11 cellular contexts compared by ENCODE assay signal in genomic region chr12:123143753-123144461, GRCh38. TPM values are rescaled to one million over a fixed set of nuclear protein-coding genes. Genes with fewer than 3 reads are reported as not detected.
A peak's percentile ranks its signal among the peaks of the same experiment; 100 is the strongest.
DNase-seq lines count a peak whose midpoint lies in the region; ATAC-seq and TF ChIP-seq lines count a peak whose summit lies in the region.
"Had no signal": no experiment of that assay in that cellular context is flagged by ENCODE, and none has a peak within 500 bp of the region (broad histone marks: within the 10 kb centered on the region; RNA-seq: fewer than 3 reads in every experiment).

No MANE protein-coding gene starts in this region.

- no peaks in the 10 kb centered on the region for H3K23me2 ChIP-seq in H9 (ENCODE audit: insufficient read length, low read depth, low read length, poor library complexity, severe bottlenecking)

- dilution Hi-C loops in IMR-90 (cut with HindIII; ENCODE audit: low sequenced_read_pairs, unreplicated experiment) = no loop called here

- H3K27ac ChIP-seq in IMR-90 (ENCODE audit: insufficient read depth, low read length) = no peak overlapping the region
- peak overlapping the region; percentile 26 for H3K27ac ChIP-seq in angular gyrus (ENCODE audit: low read depth, low read length)
- H3K27ac ChIP-seq in lower lobe of right lung = peak overlapping the region; percentile 78
- peak overlapping the region; percentile 65 for H3K27ac ChIP-seq in temporal lobe (ENCODE audit: low read depth, low read length)
- no peak overlapping the region for H3K27ac ChIP-seq in H9 (ENCODE audit: insufficient read length, low read depth, low read length)
- H3K27ac ChIP-seq: epithelial cell of prostate had no signal

- peaks cover 39 to 42% of the 10 kb centered on the region in 2 experiments for H3K4me1 Mint-ChIP-seq in H9
- H3K4me1 Mint-ChIP-seq: central memory CD8-positive, alpha-beta T cell had no signal

- TF ChIP-seq CTCF in IMR-90 (conservative IDR thresholded peaks at IDR 0.05; ENCODE audit: low read depth, low read length) = no peak
- no peak for TF ChIP-seq CTCF in lower lobe of right lung (IDR thresholded peaks at IDR 0.05)
- TF ChIP-seq CTCF in H9 (conservative IDR thresholded peaks at IDR 0.05) = no peak

- H4K8ac ChIP-seq in IMR-90 (ENCODE audit: low read depth in 2 of 2, low read length in 2 of 2) = no peak overlapping the region
- no peak overlapping the region for H4K8ac ChIP-seq in H9 (replicated peaks; ENCODE audit: insufficient read length, low read depth, low read length)

- WGBS in IMR-90 (ENCODE audit: extremely low coverage in 2 of 2, insufficient read length in 1 of 2), 2 experiments = no CpG with 5 or more reads among the region's 4 CpGs
- WGBS in H9 (ENCODE audit: extremely low coverage, insufficient read length, low lambda C conversion rate) = no CpG with 5 or more reads among the region's 4 CpGs

- H3K4me1 ChIP-seq in IMR-90 (ENCODE audit: control insufficient read depth, insufficient read depth, low read length) (peaks cover 33% of the 10 kb centered on the region), lower lobe of right lung (peaks cover 53% of the 10 kb centered on the region), H9 (ENCODE audit: insufficient read depth, low read length) (no peaks in the 10 kb centered on the region)

- no peaks in the 10 kb centered on the region for H3K79me2 ChIP-seq in H9 (ENCODE audit: insufficient read depth, low read length)

- peaks cover 0 to 3% of the 10 kb centered on the region in 2 experiments; a peak in 1 of 5 replicates for H3K9me3 Mint-ChIP-seq in H9
- H3K9me3 Mint-ChIP-seq: central memory CD8-positive, alpha-beta T cell had no signal

- H3K9me3 ChIP-seq in IMR-90 (ENCODE audit: control insufficient read depth, insufficient read depth, low read length) (no peaks in the 10 kb centered on the region), lower lobe of right lung (no peaks in the 10 kb centered on the region), H9 (ENCODE audit: control insufficient read depth, low read depth, low read length) (no peaks in the 10 kb centered on the region)

- no peak for TF ChIP-seq RAD21 in IMR-90 (IDR thresholded peaks at IDR 0.05; ENCODE audit: low read length)

- H3K36me3 Mint-ChIP-seq in H9 (ENCODE audit: insufficient read depth in 1 of 3, low read depth in 3 of 3) = peaks cover 0 to 2% (median 0%) of the 10 kb centered on the region in 3 experiments; a peak in 1 of 7 replicates

- no peak overlapping the region for H3K9ac ChIP-seq in IMR-90 (ENCODE audit: low read depth, low read length)
- H3K9ac ChIP-seq in H9 (ENCODE audit: extremely low read depth, insufficient read length, low read length) = no peak overlapping the region

- in situ Hi-C loops in IMR-90 (cut with MboI; ENCODE audit: low sequenced_read_pairs) = loop anchor here (10.0 kb wide), 1 partner anchor 159 kb away; the partner anchor contains the start of gene ARL6IP4

- POLR2A ChIA-PET in IMR-90 (lab: Charles Lee; ENCODE audit: unreplicated experiment) = interaction anchor here (0.6 kb wide), 1 partner anchor 89 kb away, joined by 3 read pairs; the partner anchor contains the start of gene MTRFR

- BruUV-seq in IMR-90 (replicated peaks; lab: Mats Ljungman, UMichigan) = no TSS peak

- H3K4ac ChIP-seq in IMR-90 (ENCODE audit: low read depth, low read length) (no peak overlapping the region), H9 (ENCODE audit: low read depth, low read length) (no peak overlapping the region)

- H3K27ac Mint-ChIP-seq in H9 = no peak overlapping the region

- H2BK5ac ChIP-seq in IMR-90 (ENCODE audit: low read depth, low read length, poor library complexity, severe bottlenecking) (no peak overlapping the region), H9 (ENCODE audit: insufficient read length, low read length) (no peak overlapping the region)

- H2BK15ac ChIP-seq in IMR-90 (ENCODE audit: low read depth, low read length) = no peak overlapping the region
- H2BK15ac ChIP-seq in H9 (ENCODE audit: low read depth, low read length) = no peak overlapping the region

- H3K79me1 ChIP-seq in IMR-90 (ENCODE audit: low read depth in 1 of 2, low read length in 2 of 2) (peaks cover 30 to 62% of the 10 kb centered on the region in 2 experiments), H9 (ENCODE audit: insufficient read depth, low read depth, low read length, poor library complexity, severe bottlenecking) (no peaks in the 10 kb centered on the region)

- ATAC-seq in IMR-90 (ENCODE audit: low read depth) (no peak), lower lobe of right lung (no peak)
- ATAC-seq: PC-3 had no signal

- peak overlapping the region; percentile 55; the same call in 1 of the 2 replicates for H2AK5ac ChIP-seq in IMR-90 (ENCODE audit: low read depth, low read length)
- no peak overlapping the region for H2AK5ac ChIP-seq in H9 (ENCODE audit: insufficient read length, low read length)

- H3K4me2 ChIP-seq in IMR-90 (ENCODE audit: low read depth, low read length) (no peak overlapping the region), H9 (ENCODE audit: insufficient read depth, insufficient read length, low read length) (no peak overlapping the region)

- intact Hi-C loops in IMR-90 (cut with micrococcal nuclease) (no loop called here), lower lobe of right lung (cut with DNase I) (no loop called here)

- peaks cover 24% of the 10 kb centered on the region for H3K27me3 Mint-ChIP-seq in H9 (ENCODE audit: low read depth)
- H3K27me3 Mint-ChIP-seq: central memory CD8-positive, alpha-beta T cell had no signal

- H4K5ac ChIP-seq in IMR-90 (ENCODE audit: low read depth, low read length) = no peak overlapping the region
- no peak overlapping the region for H4K5ac ChIP-seq in H9 (ENCODE audit: insufficient read length, low read depth, low read length)

- DNase-seq in IMR-90 = no peak
- DNase-seq in lower lobe of right lung = no peak
- DNase-seq in activated CD8-positive, alpha-beta memory T cell treated with anti-CD3 and anti-CD28 coated beads, Interleukin-2, amount 50 U/mL, for 48 hours = no peak
- DNase-seq in activated naive CD4-positive, alpha-beta T cell treated with anti-CD3 and anti-CD28 coated beads, Interleukin-2, amount 50 U/mL, for 16 hours = no peak
- no peak for DNase-seq in H9
- DNase-seq: activated CD4-positive, alpha-beta T cell treated with anti-CD3 and anti-CD28 coated beads, Interleukin-2, amount 50 U/mL, for 48 hours; PC-3 had no signal

- TF ChIP-seq POLR2A in IMR-90 (IDR thresholded peaks at IDR 0.05; ENCODE audit: low read depth, low read length) = no peak

- H3K18ac ChIP-seq in IMR-90 (ENCODE audit: low read depth, low read length) (no peak overlapping the region), H9 (ENCODE audit: insufficient read length, low read depth, low read length) (no peak overlapping the region)

- H3K27me3 ChIP-seq in IMR-90 (ENCODE audit: control insufficient read depth, insufficient read depth, low read length) = no peaks in the 10 kb centered on the region
- H3K27me3 ChIP-seq in lower lobe of right lung (ENCODE audit: low read depth) = no peaks in the 10 kb centered on the region
- peaks cover 2% of the 10 kb centered on the region; the same call in 1 of the 2 replicates for H3K27me3 ChIP-seq in H9 (ENCODE audit: insufficient read depth, low read length)

- no peak overlapping the region for H2BK120ac ChIP-seq in IMR-90 (ENCODE audit: low read depth, low read length)
- H2BK120ac ChIP-seq in H9 (ENCODE audit: low read depth, low read length, poor library complexity, severe bottlenecking) = no peak overlapping the region

- H3K56ac ChIP-seq in IMR-90 (ENCODE audit: extremely low read depth, insufficient read depth, low read length) = no peak overlapping the region
- H3K56ac ChIP-seq in H9 (ENCODE audit: insufficient read length, low read depth, low read length) = no peak overlapping the region

- H3T11ph ChIP-seq in H9 (ENCODE audit: low read length) = no peak overlapping the region

- H3K14ac ChIP-seq in IMR-90 (replicated peaks; ENCODE audit: low read depth, low read length) (no peak overlapping the region), H9 (ENCODE audit: insufficient read depth, low read length) (no peak overlapping the region)

- no peak overlapping the region for H3K4me3 Mint-ChIP-seq in H9
- H3K4me3 Mint-ChIP-seq: central memory CD8-positive, alpha-beta T cell had no signal

- H3K23ac ChIP-seq in IMR-90 (ENCODE audit: low read depth, low read length) (no peak overlapping the region), H9 (ENCODE audit: insufficient read length, low read depth, low read length) (no peak overlapping the region)

- H4K20me1 ChIP-seq in IMR-90 (ENCODE audit: insufficient read depth, low read length) (peaks cover 18% of the 10 kb centered on the region), H9 (ENCODE audit: control insufficient read depth, insufficient read depth, insufficient read length) (no peaks in the 10 kb centered on the region)

- H2BK12ac ChIP-seq in H9 (ENCODE audit: insufficient read length, low read depth, low read length) = no peak overlapping the region

- CTCF ChIA-PET in IMR-90 (lab: Yijun Ruan, JAX) = interaction anchor here (1.1 kb wide), 1 partner anchor 18 kb away, joined by 3 read pairs; no protein-coding TSS in a partner anchor

- peaks cover 4% of the 10 kb centered on the region; the same call in 1 of the 2 replicates for H3K36me3 ChIP-seq in IMR-90 (ENCODE audit: control insufficient read depth, insufficient read depth, low read length)
- H3K36me3 ChIP-seq in lower lobe of right lung = no peaks in the 10 kb centered on the region

- no peak overlapping the region for H3K4me3 ChIP-seq in IMR-90 (ENCODE audit: insufficient read depth, low read depth, low read length)
- no peak overlapping the region for H3K4me3 ChIP-seq in lower lobe of right lung

- H2BK20ac ChIP-seq in IMR-90 (ENCODE audit: low read depth, low read length) (no peak overlapping the region), H9 (ENCODE audit: low read depth, low read length, poor library complexity, severe bottlenecking) (no peak overlapping the region)

- H2AFZ ChIP-seq in IMR-90 (replicated peaks; ENCODE audit: low read length, poor library complexity) (no peak overlapping the region), H9 (ENCODE audit: low read length) (no peak overlapping the region)

- H2AK9ac ChIP-seq in IMR-90 (replicated peaks; ENCODE audit: low read depth, low read length, poor library complexity) = no peak overlapping the region

- H4K91ac ChIP-seq in IMR-90 (ENCODE audit: insufficient read depth, low read depth, low read length) = no peak overlapping the region
- H4K91ac ChIP-seq in H9 (ENCODE audit: insufficient read length, low read depth, low read length) = no peak overlapping the region

- peaks cover 18% of the 10 kb centered on the region for H3K9me1 ChIP-seq in IMR-90 (ENCODE audit: insufficient read depth, low read length)

RNA-seq across cellular contexts. Expression of gene PITPNM2, which starts 7.0 kb away (rescaled TPM):
- total RNA-seq in IMR-90 (2012; rRNA removed) (0.83 and 1.6 TPM in 2 replicates), lower lobe of right lung (29.9 TPM), temporal lobe (8.4 TPM), H9 (2021) (1.2 and 1.8 TPM in 2 replicates)
- polyA plus RNA-seq in IMR-90 (2012; rRNA removed) = 3.0 and 3.1 TPM in 2 replicates
- 1.4 and 3.3 TPM in 2 replicates for polyA plus RNA-seq in IMR-90 (2012; cell fraction: cytosol; rRNA removed)
- polyA plus RNA-seq in IMR-90 (2012; cell fraction: nucleus; rRNA removed; ENCODE audit: low replicate concordance) = 12.1 and 24.5 TPM in 2 replicates

Comparison
In these comparisons a context has a peak if more than half of its experiments do, and no peak if none do; other contexts are left out.
1. H3K27ac ChIP-seq: peak in angular gyrus (single experiment), lower lobe of right lung (single experiment) and temporal lobe (single experiment); none in IMR-90 (single experiment) and H9 (single experiment).